In genomic region chr2:153387203-153387602, GRCh38 we compare ENCODE assay signal across 24 cellular contexts.
"Had no signal": no experiment of that assay in that cellular context is flagged by ENCODE, and none has a peak within 500 bp of the region (broad histone marks: within the 10 kb centered on the region; RNA-seq: fewer than 3 reads in every experiment).

No MANE protein-coding gene starts in this region.

- H3K27me3 ChIP-seq: gastroesophageal sphincter, neural progenitor cell, upper lobe of right lung had no signal

- H3K27ac Mint-ChIP-seq: activated naive CD8-positive, alpha-beta T cell treated with anti-CD3 and anti-CD28 coated beads for 36 hours; activated T-cell treated with anti-CD3 and anti-CD28 coated beads, Interleukin-2, amount 50 U/mL, for 24 hours; activated T-helper 2 cell treated with anti-CD3 and anti-CD28 coated beads, Interferon-gamma antibody, Interleukin-2, Interleukin-4, amounts not matched to agents 10 μg/mL and 5 μg/mL and 100 μg/mL, durations not matched to agents 14 hours and 24 hours and 36 hours; endodermal cell; naive B cell; neural progenitor cell; T-cell; T-helper 2 cell treated with Interferon-gamma antibody and Interleukin-4, amounts not matched to agents 5 μg/mL and 100 μg/mL, for 36 hours had no signal

- H3K4me2 ChIP-seq: neural progenitor cell had no signal

- H3K4me1 Mint-ChIP-seq: activated naive CD8-positive, alpha-beta T cell treated with anti-CD3 and anti-CD28 coated beads for 36 hours; endodermal cell; naive B cell; T-cell had no signal

- H3K4me3 ChIP-seq: gastroesophageal sphincter, neural progenitor cell, upper lobe of right lung had no signal

- H3K36me3 ChIP-seq: gastroesophageal sphincter, neural progenitor cell, upper lobe of right lung had no signal

- H3K9me3 ChIP-seq: upper lobe of right lung had no signal

- DNase-seq: activated CD4-positive, alpha-beta T cell treated with anti-CD3 and anti-CD28 coated beads for 1 hour; activated CD4-positive, alpha-beta T cell treated with anti-CD3 and anti-CD28 coated beads, Interleukin-2, amount 50 U/mL, for 4 hours; activated CD8-positive, alpha-beta memory T cell treated with anti-CD3 and anti-CD28 coated beads for 24 hours; activated CD8-positive, alpha-beta memory T cell treated with anti-CD3 and anti-CD28 coated beads, Interleukin-2, amount 50 U/mL, for 4 hours; activated naive CD4-positive, alpha-beta T cell; activated naive CD8-positive, alpha-beta T cell treated with anti-CD3 and anti-CD28 coated beads for 36 hours; activated T-cell treated with anti-CD3 and anti-CD28 coated beads, Interleukin-2, amount 50 U/mL, for 24 hours; amniotic stem cell; cortex of kidney; endodermal cell; head of caudate nucleus; islet precursor cell; left cardiac atrium; mesenchymal stem cell; naive B cell; stimulated activated CD4-positive, alpha-beta T cell treated with anti-CD3 and anti-CD28 coated beads, Interleukin-4, amount 100 ng/mL, for 24 hours; stimulated activated naive CD4-positive, alpha-beta T cell treated with Interleukin-2 at 50 U/mL for 16 hours; T-cell; upper lobe of right lung had no signal

- H2AFZ ChIP-seq: neural progenitor cell had no signal

- ATAC-seq: gastroesophageal sphincter, left cardiac atrium, T-cell, upper lobe of right lung had no signal

- H3K4me3 Mint-ChIP-seq: activated naive CD8-positive, alpha-beta T cell treated with anti-CD3 and anti-CD28 coated beads for 36 hours; activated T-cell treated with anti-CD3 and anti-CD28 coated beads, Interleukin-2, amount 50 U/mL, for 24 hours; endodermal cell; naive B cell; neural progenitor cell; T-cell; T-helper 2 cell treated with Interferon-gamma antibody and Interleukin-4, amounts not matched to agents 5 μg/mL and 100 μg/mL, for 36 hours had no signal

- H3K27me3 Mint-ChIP-seq: activated T-cell treated with anti-CD3 and anti-CD28 coated beads, Interleukin-2, amount 50 U/mL, for 24 hours; naive B cell; T-cell had no signal

- H3K9ac ChIP-seq: neural progenitor cell had no signal

- H3K36me3 Mint-ChIP-seq: activated naive CD8-positive, alpha-beta T cell treated with anti-CD3 and anti-CD28 coated beads for 36 hours; naive B cell; neural progenitor cell; T-cell had no signal

- H3K27ac ChIP-seq: epithelial cell of prostate, gastroesophageal sphincter, neural progenitor cell, upper lobe of right lung had no signal

- H3K4me1 ChIP-seq: gastroesophageal sphincter, neural progenitor cell, upper lobe of right lung had no signal

- H3K9me3 Mint-ChIP-seq: activated T-helper 2 cell treated with anti-CD3 and anti-CD28 coated beads, Interferon-gamma antibody, Interleukin-2, Interleukin-4, amounts not matched to agents 10 μg/mL and 5 μg/mL and 100 μg/mL, durations not matched to agents 14 hours and 24 hours and 36 hours; neural progenitor cell; T-helper 2 cell treated with Interferon-gamma antibody and Interleukin-4, amounts not matched to agents 5 μg/mL and 100 μg/mL, for 36 hours had no signal
